Comparison of ENCODE assay signal across 11 cellular contexts in the genomic region with DNA sequence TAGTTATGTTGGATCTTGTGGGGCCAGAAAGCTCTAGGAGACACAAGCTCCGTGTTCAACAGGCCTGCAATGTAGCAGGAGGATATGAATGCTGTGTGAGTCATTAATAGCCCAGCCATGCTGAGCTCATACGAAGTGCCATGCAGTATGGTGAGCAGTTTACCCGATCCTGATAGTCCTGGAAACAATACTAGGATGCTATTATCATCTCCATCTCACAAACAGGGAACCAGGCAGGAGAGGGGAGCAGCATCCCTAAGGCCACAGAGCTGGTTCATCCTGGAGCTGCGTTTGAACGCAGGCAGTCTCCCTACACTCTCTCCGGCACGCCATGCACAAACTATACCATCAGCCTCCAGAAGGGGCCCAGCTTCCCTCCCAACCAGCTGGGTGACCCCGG. TPM values are rescaled to one million over a fixed set of nuclear protein-coding genes. Genes with fewer than 3 reads are reported as not detected.
DNase-seq lines count a peak whose midpoint lies in the region; ATAC-seq, FAIRE-seq and TF ChIP-seq lines count a peak whose summit lies in the region.
"Had no signal": no experiment of that assay in that cellular context is flagged by ENCODE, and none has a peak within 500 bp of the region (broad histone marks: within the 10 kb centered on the region; RNA-seq: fewer than 3 reads in every experiment).

No MANE protein-coding gene starts in this region.

- no peak overlapping the region for H3K4me3 ChIP-seq in AG04449 (ENCODE audit: low read depth, low read length)
- no peak overlapping the region for H3K4me3 ChIP-seq in choroid plexus epithelial cell (ENCODE audit: low read depth, low read length)
- no peak overlapping the region for H3K4me3 ChIP-seq in lower lobe of right lung

- POLR2A ChIA-PET in AG04449 (lab: Yijun Ruan, JAX) = no interaction called here

- CTCF ChIA-PET in AG04449 (lab: Yijun Ruan, JAX) = interaction anchor here (0.9 to 3.7 kb wide), 7 partner anchors 10 to 494 kb away, joined by 3 to 30 read pairs (median 5); a partner anchor contains a TSS

- DNase-seq in AG04449 (ENCODE audit: low read depth, low spot score) (peak; percentile 67), HTR-8/SVneo (ENCODE audit: insufficient read length, low spot score) (peak; percentile 57), choroid plexus epithelial cell (ENCODE audit: low read depth) (peak; percentile 84), lower lobe of right lung (no peak), superior temporal gyrus (ENCODE audit: extremely low spot score) (no peak), GM10266 (ENCODE audit: extremely low spot score) (no peak)
- DNase-seq: activated CD4-positive, alpha-beta T cell treated with anti-CD3 and anti-CD28 coated beads, Interleukin-2, amount 50 U/mL, for 1 hour; CD8-positive, alpha-beta T cell had no signal

- intact Hi-C loops in lower lobe of right lung (cut with DNase I) = no loop called here

- H3K9me3 ChIP-seq in lower lobe of right lung = no peaks in the 10 kb centered on the region

- no peaks in the 10 kb centered on the region for H3K27me3 ChIP-seq in lower lobe of right lung (ENCODE audit: low read depth)

- TF ChIP-seq CTCF in AG04449 (IDR thresholded peaks at IDR 0.05; ENCODE audit: insufficient read depth, low read length, missing control alignments) = no peak
- TF ChIP-seq CTCF in choroid plexus epithelial cell (conservative IDR thresholded peaks at IDR 0.05; ENCODE audit: low read depth, low read length) = no peak
- TF ChIP-seq CTCF in lower lobe of right lung (IDR thresholded peaks at IDR 0.05) = no peak
- no peak for TF ChIP-seq CTCF in GM10266 (IDR thresholded peaks at IDR 0.05; ENCODE audit: control insufficient read depth, insufficient read depth, low read depth, missing control alignments)

- ATAC-seq in lower lobe of right lung (peak in 1 of 2 donors; percentile 59), HG03108 (IDR thresholded peaks at IDR 0.05; ENCODE audit: unreplicated experiment) (no peak), HG02588 (IDR thresholded peaks at IDR 0.05; ENCODE audit: unreplicated experiment) (no peak)
- ATAC-seq: CD8-positive, alpha-beta T cell had no signal

- no peaks in the 10 kb centered on the region for H3K36me3 ChIP-seq in lower lobe of right lung

- peaks cover 25% of the 10 kb centered on the region for H3K4me1 ChIP-seq in lower lobe of right lung

- peak overlapping the region; percentile 50 for H3K27ac ChIP-seq in lower lobe of right lung
- H3K27ac ChIP-seq: parathyroid adenoma had no signal

- peak; percentile 94 for FAIRE-seq in HTR-8/SVneo (lab: Jason Lieb, UNC)

RNA-seq across cellular contexts. Expression of a gene that starts 20.5 kb away (rescaled TPM):
- 54.1 TPM for total RNA-seq in lower lobe of right lung

Comparison
In these comparisons a context has a peak if more than half of its experiments do, and no peak if none do; other contexts are left out.
1. DNase-seq: peak in AG04449 (single experiment), HTR-8/SVneo (single experiment) and choroid plexus epithelial cell (single experiment); none in lower lobe of right lung (single experiment), superior temporal gyrus (single experiment) and GM10266 (single experiment).